Comparison of ENCODE assay signal across 8 cellular contexts in genomic region chr4:85084371-85085170, GRCh38.
DNase-seq lines count a peak whose midpoint lies in the region; ATAC-seq, FAIRE-seq and TF ChIP-seq lines count a peak whose summit lies in the region.

No MANE protein-coding gene starts in this region.

- no peak overlapping the region for H3K27ac ChIP-seq in K562 (ENCODE audit: extremely low read depth, low read depth, low read length)
- no peak overlapping the region for H3K27ac ChIP-seq in thoracic aorta

- DNase-seq in EL (peak; percentile 64), NCI-H524 (lab: John Stamatoyannopoulos, UW) (peak; percentile 46 to 53), K562 (ENCODE audit: extremely low read depth in 1 of 4, low spot score in 3 of 4) (peak; percentile 12 to 69 (median 32)), thoracic aorta (ENCODE audit: low spot score) (no peak)
- DNase-seq in stimulated activated naive CD4-positive, alpha-beta T cell treated with Interleukin-2 at 50 U/mL for 16 hours (lab: John Stamatoyannopoulos, UW) = no peak

- H3K79me2 ChIP-seq in K562 (ENCODE audit: control insufficient read depth, insufficient read depth, low read length) = no peaks in the 10 kb centered on the region

- peak; percentile 38 to 68 (median 55); a peak in 5 of 6 replicates for TF ChIP-seq CTCF in K562 (IDR thresholded peaks at IDR 0.05 in 2 of 3, conservative IDR thresholded peaks at IDR 0.05 in 1 of 3; ENCODE audit: insufficient read depth in 2 of 3, low read depth in 1 of 3, low read length in 3 of 3)
- peak; percentile 71 for TF ChIP-seq CTCF in thoracic aorta (IDR thresholded peaks at IDR 0.05)

- FAIRE-seq in K562 (lab: Jason Lieb, UNC) (peak; percentile 86), islet of Langerhans (lab: Jason Lieb, UNC) (peak; percentile 96)

- POLR2A ChIA-PET in K562 (lab: Yijun Ruan, JAX) = no interaction called here

- H3K4me3 ChIP-seq in K562 = no peak overlapping the region
- H3K4me3 ChIP-seq in thoracic aorta = no peak overlapping the region

- TF ChIP-seq POLR2A in K562 (conservative IDR thresholded peaks at IDR 0.05) = no peak

- ATAC-seq in GM19455 (IDR thresholded peaks at IDR 0.05; ENCODE audit: unreplicated experiment) (peak; percentile 94), HG03520 (IDR thresholded peaks at IDR 0.05; ENCODE audit: unreplicated experiment) (peak; percentile 94), K562 (peak; percentile 76), thoracic aorta (ENCODE audit: insufficient number of reproducible peaks, low FRiP score, low read depth) (peak; percentile 71)

- intact Hi-C loops in K562 (cut with micrococcal nuclease) = loop anchor here (1.0 to 5.0 kb wide), 3 partner anchors 286 to 958 kb away; no protein-coding TSS in a partner anchor

- H3K4me1 ChIP-seq in K562 (replicated peaks in 1 of 2; ENCODE audit: control insufficient read depth in 2 of 2, insufficient read depth in 2 of 2, low read length in 2 of 2) (no peaks in the 10 kb centered on the region), thoracic aorta (ENCODE audit: control insufficient read depth in 1 of 2, low read depth in 2 of 2) (no peaks in the 10 kb centered on the region)

- H2AFZ ChIP-seq in K562 (ENCODE audit: low read depth, low read length) = no peak overlapping the region

- H3K4me2 ChIP-seq in K562 (ENCODE audit: insufficient read depth, low read length) = no peak overlapping the region

- CTCF ChIA-PET in K562 (lab: Yijun Ruan, JAX; ENCODE audit: low intra/inter-chr PET ratio) = no interaction called here

- BruUV-seq in K562 (replicated peaks; lab: Mats Ljungman, UMichigan) = no TSS peak

- H3K27me3 ChIP-seq in K562 (ENCODE audit: control insufficient read depth in 2 of 2, insufficient read depth in 2 of 2, low read length in 2 of 2) (no peaks in the 10 kb centered on the region), thoracic aorta (replicated peaks; ENCODE audit: insufficient read depth) (no peaks in the 10 kb centered on the region)

- no peaks in the 10 kb centered on the region for H3K9me3 ChIP-seq in K562 (replicated peaks; ENCODE audit: control insufficient read depth, insufficient read depth, low read depth, low read length)
- no peaks in the 10 kb centered on the region for H3K9me3 ChIP-seq in thoracic aorta

- no peaks in the 10 kb centered on the region for H4K20me1 ChIP-seq in K562 (replicated peaks; ENCODE audit: control insufficient read depth, insufficient read depth, low read length)

- 15% methylated on average over 3 of the region's 3 CpGs for WGBS in K562 (ENCODE audit: insufficient coverage, low coverage, missing lambda C conversion rate)

- in situ Hi-C loops in K562 (cut with MboI) = no loop called here

- H3K36me3 ChIP-seq in K562 (ENCODE audit: control insufficient read depth, insufficient read depth, low read length) (no peaks in the 10 kb centered on the region), thoracic aorta (no peaks in the 10 kb centered on the region)

- no peak overlapping the region for H3K9ac ChIP-seq in K562 (ENCODE audit: insufficient read depth in 1 of 2, low read depth in 2 of 2, low read length in 2 of 2)

- peak; percentile 53 to 73 for TF ChIP-seq RAD21 in K562 (CRISPR knock-in tag; conservative IDR thresholded peaks at IDR 0.05 in 1 of 2, IDR thresholded peaks at IDR 0.05 in 1 of 2)

- H3K9me1 ChIP-seq in K562 (ENCODE audit: control insufficient read depth, insufficient read depth, low read length) = no peaks in the 10 kb centered on the region

- no peak for TF ChIP-seq EP300 in K562 (IDR thresholded peaks at IDR 0.05; ENCODE audit: low read length)

TF ChIP-seq in K562, 482 proteins besides CTCF, POLR2A, EP300 and RAD21:
- TF ChIP-seq RERE (CRISPR knock-in tag; IDR thresholded peaks at IDR 0.05; ENCODE audit: borderline replicate concordance) (no peak), SMC3 (conservative IDR thresholded peaks at IDR 0.05; ENCODE audit: insufficient read depth, low read depth, low read length) (0 out of 2 replicates have a peak, but pooled peaks have one; percentile 15), CGGBP1 (CRISPR knock-in tag; IDR thresholded peaks at IDR 0.05) (no peak), PRMT5 (CRISPR knock-in tag; IDR thresholded peaks at IDR 0.05) (no peak)

Comparison
In these comparisons a context has a peak if more than half of its experiments do, and no peak if none do; other contexts are left out.
1. DNase-seq: peak in EL (single experiment), NCI-H524 (2 of 2) and K562 (4 of 4); none in thoracic aorta (single experiment) and stimulated activated naive CD4-positive, alpha-beta T cell treated with Interleukin-2 at 50 U/mL for 16 hours (single experiment).
2. Peak in every context shown above with its lines, with median percentiles within 50 percentile points of each other: ATAC-seq.